Comparison of ENCODE assay signal across 1 cellular context in genomic region chr20:36886859-36887778, GRCh38.
TF ChIP-seq lines count a peak whose summit lies in the region.

No MANE protein-coding gene starts in this region.

TF ChIP-seq in GM12878, 131 proteins besides CTCF, POLR2A, EP300 and RAD21 (continued from another document and continues in another):
- TF ChIP-seq, protein P1, sequence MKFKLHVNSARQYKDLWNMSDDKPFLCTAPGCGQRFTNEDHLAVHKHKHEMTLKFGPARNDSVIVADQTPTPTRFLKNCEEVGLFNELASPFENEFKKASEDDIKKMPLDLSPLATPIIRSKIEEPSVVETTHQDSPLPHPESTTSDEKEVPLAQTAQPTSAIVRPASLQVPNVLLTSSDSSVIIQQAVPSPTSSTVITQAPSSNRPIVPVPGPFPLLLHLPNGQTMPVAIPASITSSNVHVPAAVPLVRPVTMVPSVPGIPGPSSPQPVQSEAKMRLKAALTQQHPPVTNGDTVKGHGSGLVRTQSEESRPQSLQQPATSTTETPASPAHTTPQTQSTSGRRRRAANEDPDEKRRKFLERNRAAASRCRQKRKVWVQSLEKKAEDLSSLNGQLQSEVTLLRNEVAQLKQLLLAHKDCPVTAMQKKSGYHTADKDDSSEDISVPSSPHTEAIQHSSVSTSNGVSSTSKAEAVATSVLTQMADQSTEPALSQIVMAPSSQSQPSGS (IDR thresholded peaks at IDR 0.05; ENCODE audit: low read length) = no peak
- TF ChIP-seq BMI1 (IDR thresholded peaks at IDR 0.05; ENCODE audit: borderline replicate concordance) = no peak
- no peak for TF ChIP-seq CEBPZ (IDR thresholded peaks at IDR 0.05; ENCODE audit: low read depth, low read length)
- no peak for TF ChIP-seq SUPT20H (IDR thresholded peaks at IDR 0.05; ENCODE audit: borderline replicate concordance, control insufficient read depth, low read depth, low read length)
- TF ChIP-seq HCFC1 (IDR thresholded peaks at IDR 0.05; ENCODE audit: low read length) = peak; percentile 46; the same call in 1 of the 2 replicates
- no peak for TF ChIP-seq ZSCAN29 (IDR thresholded peaks at IDR 0.05)
- no peak for TF ChIP-seq GABPA (IDR thresholded peaks at IDR 0.05; ENCODE audit: low read depth)
- 0 out of 2 replicates have a peak, but pooled peaks have one; percentile 8 for TF ChIP-seq NR2F1 (conservative IDR thresholded peaks at IDR 0.05)
- TF ChIP-seq CREB1 (IDR thresholded peaks at IDR 0.05; ENCODE audit: low read depth) = no peak
- no peak for TF ChIP-seq POLR2AphosphoS2 (IDR thresholded peaks at IDR 0.05; ENCODE audit: low read depth, low read length)
- TF ChIP-seq NFXL1 (IDR thresholded peaks at IDR 0.05; ENCODE audit: borderline replicate concordance) = no peak
- TF ChIP-seq MXI1 (IDR thresholded peaks at IDR 0.05; ENCODE audit: low read depth, low read length) = no peak
- no peak for TF ChIP-seq STAT3 (IDR thresholded peaks at IDR 0.05; ENCODE audit: low read depth, low read length)
- peak; percentile 71; the same call in 1 of the 2 replicates for TF ChIP-seq SMARCA5 (IDR thresholded peaks at IDR 0.05)
- TF ChIP-seq ZBTB40 (IDR thresholded peaks at IDR 0.05; ENCODE audit: borderline replicate concordance) = no peak; the same call in 1 of the 2 replicates
- TF ChIP-seq RFX5 (IDR thresholded peaks at IDR 0.05; ENCODE audit: low read depth, low read length) = no peak
- TF ChIP-seq, protein P2, sequence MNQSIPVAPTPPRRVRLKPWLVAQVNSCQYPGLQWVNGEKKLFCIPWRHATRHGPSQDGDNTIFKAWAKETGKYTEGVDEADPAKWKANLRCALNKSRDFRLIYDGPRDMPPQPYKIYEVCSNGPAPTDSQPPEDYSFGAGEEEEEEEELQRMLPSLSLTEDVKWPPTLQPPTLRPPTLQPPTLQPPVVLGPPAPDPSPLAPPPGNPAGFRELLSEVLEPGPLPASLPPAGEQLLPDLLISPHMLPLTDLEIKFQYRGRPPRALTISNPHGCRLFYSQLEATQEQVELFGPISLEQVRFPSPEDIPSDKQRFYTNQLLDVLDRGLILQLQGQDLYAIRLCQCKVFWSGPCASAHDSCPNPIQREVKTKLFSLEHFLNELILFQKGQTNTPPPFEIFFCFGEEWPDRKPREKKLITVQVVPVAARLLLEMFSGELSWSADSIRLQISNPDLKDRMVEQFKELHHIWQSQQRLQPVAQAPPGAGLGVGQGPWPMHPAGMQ (IDR thresholded peaks at IDR 0.05; ENCODE audit: borderline replicate concordance) = no peak
- TF ChIP-seq HDAC2 (IDR thresholded peaks at IDR 0.05) = no peak
- no peak for TF ChIP-seq SREBF1 (IDR thresholded peaks at IDR 0.05; ENCODE audit: low read length)
- TF ChIP-seq GATAD2B (conservative IDR thresholded peaks at IDR 0.05; ENCODE audit: low read depth) = peak; percentile 44; the same call in 1 of the 2 replicates
- no peak for TF ChIP-seq SP1 (IDR thresholded peaks at IDR 0.05; ENCODE audit: low read depth, low read length)
- no peak for TF ChIP-seq ZBED1 (IDR thresholded peaks at IDR 0.05; ENCODE audit: borderline replicate concordance)
- TF ChIP-seq MTA2 (IDR thresholded peaks at IDR 0.05; ENCODE audit: low read depth) = no peak; the same call in 1 of the 2 replicates
- no peak for TF ChIP-seq STAT1 (conservative IDR thresholded peaks at IDR 0.05)
- no peak for TF ChIP-seq KDM1A (IDR thresholded peaks at IDR 0.05; ENCODE audit: borderline replicate concordance)
- no peak for TF ChIP-seq PAX5 (IDR thresholded peaks at IDR 0.05; ENCODE audit: borderline replicate concordance, low read depth, low read length)
- TF ChIP-seq, protein P3, sequence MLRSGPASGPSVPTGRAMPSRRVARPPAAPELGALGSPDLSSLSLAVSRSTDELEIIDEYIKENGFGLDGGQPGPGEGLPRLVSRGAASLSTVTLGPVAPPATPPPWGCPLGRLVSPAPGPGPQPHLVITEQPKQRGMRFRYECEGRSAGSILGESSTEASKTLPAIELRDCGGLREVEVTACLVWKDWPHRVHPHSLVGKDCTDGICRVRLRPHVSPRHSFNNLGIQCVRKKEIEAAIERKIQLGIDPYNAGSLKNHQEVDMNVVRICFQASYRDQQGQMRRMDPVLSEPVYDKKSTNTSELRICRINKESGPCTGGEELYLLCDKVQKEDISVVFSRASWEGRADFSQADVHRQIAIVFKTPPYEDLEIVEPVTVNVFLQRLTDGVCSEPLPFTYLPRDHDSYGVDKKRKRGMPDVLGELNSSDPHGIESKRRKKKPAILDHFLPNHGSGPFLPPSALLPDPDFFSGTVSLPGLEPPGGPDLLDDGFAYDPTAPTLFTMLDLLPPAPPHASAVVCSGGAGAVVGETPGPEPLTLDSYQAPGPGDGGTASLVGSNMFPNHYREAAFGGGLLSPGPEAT (IDR thresholded peaks at IDR 0.05; ENCODE audit: low read depth) = peak; percentile 40; the same call in 1 of the 2 replicates
- no peak for TF ChIP-seq RAD51 (IDR thresholded peaks at IDR 0.05)
- no peak for TF ChIP-seq ASH2L (IDR thresholded peaks at IDR 0.05; ENCODE audit: borderline replicate concordance, low read depth)
- TF ChIP-seq SMAD5 (IDR thresholded peaks at IDR 0.05; ENCODE audit: low read depth) = no peak
- TF ChIP-seq RCOR1 (conservative IDR thresholded peaks at IDR 0.05; ENCODE audit: low read depth, low read length) = no peak
- TF ChIP-seq, protein P4, sequence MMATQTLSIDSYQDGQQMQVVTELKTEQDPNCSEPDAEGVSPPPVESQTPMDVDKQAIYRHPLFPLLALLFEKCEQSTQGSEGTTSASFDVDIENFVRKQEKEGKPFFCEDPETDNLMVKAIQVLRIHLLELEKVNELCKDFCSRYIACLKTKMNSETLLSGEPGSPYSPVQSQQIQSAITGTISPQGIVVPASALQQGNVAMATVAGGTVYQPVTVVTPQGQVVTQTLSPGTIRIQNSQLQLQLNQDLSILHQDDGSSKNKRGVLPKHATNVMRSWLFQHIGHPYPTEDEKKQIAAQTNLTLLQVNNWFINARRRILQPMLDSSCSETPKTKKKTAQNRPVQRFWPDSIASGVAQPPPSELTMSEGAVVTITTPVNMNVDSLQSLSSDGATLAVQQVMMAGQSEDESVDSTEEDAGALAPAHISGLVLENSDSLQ (IDR thresholded peaks at IDR 0.05) = no peak
- TF ChIP-seq BACH1 (IDR thresholded peaks at IDR 0.05; ENCODE audit: borderline replicate concordance) = no peak
- no peak for TF ChIP-seq ZNF622 (IDR thresholded peaks at IDR 0.05)
- no peak for TF ChIP-seq NRF1 (conservative IDR thresholded peaks at IDR 0.05; ENCODE audit: low read depth, low read length)
- no peak for TF ChIP-seq CBX5 (IDR thresholded peaks at IDR 0.05; ENCODE audit: low read depth)
- no peak for TF ChIP-seq BRCA1 (IDR thresholded peaks at IDR 0.05; ENCODE audit: low read depth, low read length)
- no peak for TF ChIP-seq JUNB (IDR thresholded peaks at IDR 0.05)
- TF ChIP-seq RB1 (IDR thresholded peaks at IDR 0.05; ENCODE audit: borderline replicate concordance) = peak; percentile 93; the same call in 1 of the 2 replicates
- 0 out of 2 replicates have a peak, but pooled peaks have one; percentile 18 for TF ChIP-seq CHD2 (IDR thresholded peaks at IDR 0.05; ENCODE audit: borderline replicate concordance, low read depth, low read length)
- TF ChIP-seq CBFB (IDR thresholded peaks at IDR 0.05; ENCODE audit: low read depth) = no peak
- no peak for TF ChIP-seq E2F8 (IDR thresholded peaks at IDR 0.05; ENCODE audit: low read depth, partially characterized antibody)
- TF ChIP-seq, protein P5, sequence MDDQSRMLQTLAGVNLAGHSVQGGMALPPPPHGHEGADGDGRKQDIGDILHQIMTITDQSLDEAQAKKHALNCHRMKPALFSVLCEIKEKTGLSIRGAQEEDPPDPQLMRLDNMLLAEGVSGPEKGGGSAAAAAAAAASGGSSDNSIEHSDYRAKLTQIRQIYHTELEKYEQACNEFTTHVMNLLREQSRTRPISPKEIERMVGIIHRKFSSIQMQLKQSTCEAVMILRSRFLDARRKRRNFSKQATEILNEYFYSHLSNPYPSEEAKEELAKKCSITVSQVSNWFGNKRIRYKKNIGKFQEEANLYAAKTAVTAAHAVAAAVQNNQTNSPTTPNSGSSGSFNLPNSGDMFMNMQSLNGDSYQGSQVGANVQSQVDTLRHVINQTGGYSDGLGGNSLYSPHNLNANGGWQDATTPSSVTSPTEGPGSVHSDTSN (IDR thresholded peaks at IDR 0.05; ENCODE audit: insufficient replicate concordance, low read depth, low read length) = no peak
- TF ChIP-seq, protein P6, sequence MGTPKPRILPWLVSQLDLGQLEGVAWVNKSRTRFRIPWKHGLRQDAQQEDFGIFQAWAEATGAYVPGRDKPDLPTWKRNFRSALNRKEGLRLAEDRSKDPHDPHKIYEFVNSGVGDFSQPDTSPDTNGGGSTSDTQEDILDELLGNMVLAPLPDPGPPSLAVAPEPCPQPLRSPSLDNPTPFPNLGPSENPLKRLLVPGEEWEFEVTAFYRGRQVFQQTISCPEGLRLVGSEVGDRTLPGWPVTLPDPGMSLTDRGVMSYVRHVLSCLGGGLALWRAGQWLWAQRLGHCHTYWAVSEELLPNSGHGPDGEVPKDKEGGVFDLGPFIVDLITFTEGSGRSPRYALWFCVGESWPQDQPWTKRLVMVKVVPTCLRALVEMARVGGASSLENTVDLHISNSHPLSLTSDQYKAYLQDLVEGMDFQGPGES (IDR thresholded peaks at IDR 0.05) = no peak
- TF ChIP-seq CEBPB (IDR thresholded peaks at IDR 0.05; ENCODE audit: borderline replicate concordance in 1 of 2, low read depth in 2 of 2, low read length in 2 of 2) = no peak
- no peak for TF ChIP-seq ELK1 (IDR thresholded peaks at IDR 0.05; ENCODE audit: low read depth, low read length)
- TF ChIP-seq PAX8 (IDR thresholded peaks at IDR 0.05) = no peak
